15 cellular contexts compared by ENCODE assay signal in genomic region chr17:82029391-82029790, GRCh38. TPM values are rescaled to one million over a fixed set of nuclear protein-coding genes. Genes with fewer than 3 reads are reported as not detected.
A peak's percentile ranks its signal among the peaks of the same experiment; 100 is the strongest.
DNase-seq lines count a peak whose midpoint lies in the region; ATAC-seq lines count a peak whose summit lies in the region.
"Had no signal": no experiment of that assay in that cellular context is flagged by ENCODE, and none has a peak within 500 bp of the region (broad histone marks: within the 10 kb centered on the region; RNA-seq: fewer than 3 reads in every experiment).

No MANE protein-coding gene starts in this region.

- H3K36me3 ChIP-seq in CD8-positive, alpha-beta memory T cell (ENCODE audit: insufficient read depth, low read length), result no peaks in the 10 kb centered on the region
- H3K36me3 ChIP-seq: pancreas had no signal

- DNase-seq in T-helper 1 cell (no peak), Ammon's horn (ENCODE audit: low spot score) (no peak)
- DNase-seq in CD8-positive, alpha-beta memory T cell, result no peak
- no peak for DNase-seq in activated T-helper 2 cell treated with anti-CD3 and anti-CD28 coated beads, Interferon-gamma antibody, Interleukin-2, Interleukin-4, amounts not matched to agents 10 μg/mL and 5 μg/mL and 100 μg/mL, durations not matched to agents 14 hours and 24 hours and 36 hours (ENCODE audit: low spot score)
- DNase-seq in naive thymus-derived CD8-positive, alpha-beta T cell, result no peak
- no peak for DNase-seq in activated effector memory CD4-positive, alpha-beta T cell treated with anti-CD3 and anti-CD28 coated beads, Interleukin-2, amount 50 U/mL, for 16 hours
- DNase-seq: ACHN, KBM-7, NCI-H1436 treated with DMSO at 0.1 percent for 48 hours, NCI-H748 treated with DMSO at 0.1 percent for 48 hours had no signal

- no peaks in the 10 kb centered on the region for H3K9me3 Mint-ChIP-seq in T-helper 1 cell treated with Interleukin-12 subunit alpha and Interleukin-12 subunit beta and Interleukin-4 antibody, amounts not matched to agents 30 μg/mL and 1 μg/mL, for 36 hours
- no peaks in the 10 kb centered on the region for H3K9me3 Mint-ChIP-seq in CD8-positive, alpha-beta memory T cell
- no peaks in the 10 kb centered on the region for H3K9me3 Mint-ChIP-seq in activated T-helper 2 cell treated with anti-CD3 and anti-CD28 coated beads, Interferon-gamma antibody, Interleukin-2, Interleukin-4, amounts not matched to agents 10 μg/mL and 5 μg/mL and 100 μg/mL, durations not matched to agents 14 hours and 24 hours and 36 hours
- no peaks in the 10 kb centered on the region for H3K9me3 Mint-ChIP-seq in naive thymus-derived CD8-positive, alpha-beta T cell

- ATAC-seq in naive thymus-derived CD8-positive, alpha-beta T cell, result no peak
- ATAC-seq in HG02610 (IDR thresholded peaks at IDR 0.05; ENCODE audit: unreplicated experiment), result no peak

- no peaks in the 10 kb centered on the region for H3K27me3 ChIP-seq in CD8-positive, alpha-beta memory T cell (ENCODE audit: insufficient read depth, low read length, poor library complexity, severe bottlenecking)
- H3K27me3 ChIP-seq: dorsolateral prefrontal cortex, pancreas had no signal

- H3K4me3 ChIP-seq in CD8-positive, alpha-beta memory T cell (ENCODE audit: low read length), result no peak overlapping the region
- H3K4me3 ChIP-seq: lung, pancreas had no signal

- no peak overlapping the region for H3K27ac ChIP-seq in CD8-positive, alpha-beta memory T cell (ENCODE audit: low read depth, low read length)
- H3K27ac ChIP-seq: pancreas had no signal

- intact Hi-C loops in activated T-helper 2 cell treated with anti-CD3 and anti-CD28 coated beads, Interferon-gamma antibody, Interleukin-2, Interleukin-4, amounts not matched to agents 10 μg/mL and 5 μg/mL and 100 μg/mL, durations not matched to agents 14 hours and 24 hours and 36 hours (cut with micrococcal nuclease), result loop anchor here (10.0 kb wide), 1 partner anchor 205 kb away; no protein-coding TSS in a partner anchor

- no peaks in the 10 kb centered on the region for H3K9me3 ChIP-seq in CD8-positive, alpha-beta memory T cell (ENCODE audit: low read length)
- H3K9me3 ChIP-seq: pancreas had no signal

- peaks cover 1% of the 10 kb centered on the region for H3K4me1 Mint-ChIP-seq in T-helper 1 cell treated with Interleukin-12 subunit alpha and Interleukin-12 subunit beta and Interleukin-4 antibody, amounts not matched to agents 30 μg/mL and 1 μg/mL, for 36 hours (ENCODE audit: low read depth)
- peaks cover 0 to 14% (median 4%) of the 10 kb centered on the region in 3 donors for H3K4me1 Mint-ChIP-seq in CD8-positive, alpha-beta memory T cell
- H3K4me1 Mint-ChIP-seq in activated T-helper 2 cell treated with anti-CD3 and anti-CD28 coated beads, Interferon-gamma antibody, Interleukin-2, Interleukin-4, amounts not matched to agents 10 μg/mL and 5 μg/mL and 100 μg/mL, durations not matched to agents 14 hours and 24 hours and 36 hours (ENCODE audit: low read depth), result peaks cover 5% of the 10 kb centered on the region
- H3K4me1 Mint-ChIP-seq in naive thymus-derived CD8-positive, alpha-beta T cell, result peaks cover 9 to 13% (median 10%) of the 10 kb centered on the region in 4 donors

- peaks cover 3% of the 10 kb centered on the region for H3K36me3 Mint-ChIP-seq in T-helper 1 cell treated with Interleukin-12 subunit alpha and Interleukin-12 subunit beta and Interleukin-4 antibody, amounts not matched to agents 30 μg/mL and 1 μg/mL, for 36 hours (ENCODE audit: low read depth)
- H3K36me3 Mint-ChIP-seq in CD8-positive, alpha-beta memory T cell, result no peaks in the 10 kb centered on the region
- peaks cover 8% of the 10 kb centered on the region for H3K36me3 Mint-ChIP-seq in activated T-helper 2 cell treated with anti-CD3 and anti-CD28 coated beads, Interferon-gamma antibody, Interleukin-2, Interleukin-4, amounts not matched to agents 10 μg/mL and 5 μg/mL and 100 μg/mL, durations not matched to agents 14 hours and 24 hours and 36 hours (ENCODE audit: low read depth)
- H3K36me3 Mint-ChIP-seq in naive thymus-derived CD8-positive, alpha-beta T cell, result no peaks in the 10 kb centered on the region

- H3K27me3 Mint-ChIP-seq in T-helper 1 cell treated with Interleukin-12 subunit alpha and Interleukin-12 subunit beta and Interleukin-4 antibody, amounts not matched to agents 30 μg/mL and 1 μg/mL, for 36 hours (ENCODE audit: low read depth), result no peaks in the 10 kb centered on the region
- peaks cover 0 to 4% of the 10 kb centered on the region in 2 donors for H3K27me3 Mint-ChIP-seq in CD8-positive, alpha-beta memory T cell
- no peaks in the 10 kb centered on the region for H3K27me3 Mint-ChIP-seq in activated T-helper 2 cell treated with anti-CD3 and anti-CD28 coated beads, Interferon-gamma antibody, Interleukin-2, Interleukin-4, amounts not matched to agents 10 μg/mL and 5 μg/mL and 100 μg/mL, durations not matched to agents 14 hours and 24 hours and 36 hours (ENCODE audit: low read depth)
- H3K27me3 Mint-ChIP-seq in naive thymus-derived CD8-positive, alpha-beta T cell, result no peaks in the 10 kb centered on the region

- CTCF ChIA-PET in CD8-positive, alpha-beta memory T cell (lab: Charles Lee), result interaction anchor here (0.8 to 4.3 kb wide), 13 partner anchors 9 to 207 kb away, joined by 3 to 59 read pairs (median 5); partner anchors contain the start of genes CCDC57 and DCXR

- peak overlapping the region; percentile 61 for H3K4me3 Mint-ChIP-seq in T-helper 1 cell treated with Interleukin-12 subunit alpha and Interleukin-12 subunit beta and Interleukin-4 antibody, amounts not matched to agents 30 μg/mL and 1 μg/mL, for 36 hours
- peak overlapping the region in 5 of 7 donors; percentile 37 to 72 (median 62) for H3K4me3 Mint-ChIP-seq in CD8-positive, alpha-beta memory T cell
- peak overlapping the region; percentile 66 for H3K4me3 Mint-ChIP-seq in activated T-helper 2 cell treated with anti-CD3 and anti-CD28 coated beads, Interferon-gamma antibody, Interleukin-2, Interleukin-4, amounts not matched to agents 10 μg/mL and 5 μg/mL and 100 μg/mL, durations not matched to agents 14 hours and 24 hours and 36 hours (ENCODE audit: low read depth)
- H3K4me3 Mint-ChIP-seq in naive thymus-derived CD8-positive, alpha-beta T cell, result peak overlapping the region in 9 of 10 donors; percentile 10 to 77 (median 59)

- peaks cover 9% of the 10 kb centered on the region for H3K4me1 ChIP-seq in CD8-positive, alpha-beta memory T cell (ENCODE audit: insufficient read depth, low read length)

- POLR2A ChIA-PET in CD8-positive, alpha-beta memory T cell (lab: Charles Lee), result interaction anchor here (1.4 to 1.9 kb wide), 2 partner anchors 69 to 123 kb away, joined by 3 to 8 read pairs; partner anchors contain the start of gene FASN
- POLR2A ChIA-PET in naive thymus-derived CD8-positive, alpha-beta T cell (lab: Charles Lee), result interaction anchor here (1.2 kb wide), 1 partner anchor 125 kb away, joined by 3 read pairs; no protein-coding TSS in a partner anchor

- H3K27ac Mint-ChIP-seq in T-helper 1 cell treated with Interleukin-12 subunit alpha and Interleukin-12 subunit beta and Interleukin-4 antibody, amounts not matched to agents 30 μg/mL and 1 μg/mL, for 36 hours, result no peak overlapping the region
- H3K27ac Mint-ChIP-seq in CD8-positive, alpha-beta memory T cell, result no peak overlapping the region
- H3K27ac Mint-ChIP-seq in activated T-helper 2 cell treated with anti-CD3 and anti-CD28 coated beads, Interferon-gamma antibody, Interleukin-2, Interleukin-4, amounts not matched to agents 10 μg/mL and 5 μg/mL and 100 μg/mL, durations not matched to agents 14 hours and 24 hours and 36 hours, result no peak overlapping the region
- peak overlapping the region in 1 of 10 donors; percentile 36 for H3K27ac Mint-ChIP-seq in naive thymus-derived CD8-positive, alpha-beta T cell

RNA-seq across cellular contexts. Expression of gene RAC3, which starts 2.1 kb away (rescaled TPM):
- 1 to 10 TPM; 4.2 to 4.5 TPM for total RNA-seq in CD8-positive, alpha-beta memory T cell
- not detected for polyA plus RNA-seq in CD8-positive, alpha-beta memory T cell
- 15.4 and 18.4 TPM in 2 replicates for total RNA-seq in activated T-helper 2 cell treated with anti-CD3 and anti-CD28 coated beads, Interferon-gamma antibody, Interleukin-2, Interleukin-4, amounts not matched to agents 10 μg/mL and 5 μg/mL and 100 μg/mL, durations not matched to agents 14 hours and 24 hours and 36 hours
- total RNA-seq in naive thymus-derived CD8-positive, alpha-beta T cell, result 1 to 10 TPM; 1.4 to 1.5 TPM
- not detected for polyA plus RNA-seq in naive thymus-derived CD8-positive, alpha-beta T cell

RNA-seq across cellular contexts. Expression of gene LRRC45, which starts 6.3 kb away (rescaled TPM):
- total RNA-seq in CD8-positive, alpha-beta memory T cell, result 10 to 100 TPM; 26.8 to 27.6 TPM
- 10.1 TPM for polyA plus RNA-seq in CD8-positive, alpha-beta memory T cell
- 32.3 and 33.4 TPM in 2 replicates for total RNA-seq in activated T-helper 2 cell treated with anti-CD3 and anti-CD28 coated beads, Interferon-gamma antibody, Interleukin-2, Interleukin-4, amounts not matched to agents 10 μg/mL and 5 μg/mL and 100 μg/mL, durations not matched to agents 14 hours and 24 hours and 36 hours
- total RNA-seq in naive thymus-derived CD8-positive, alpha-beta T cell, result 10 to 100 TPM; 11.4 to 12.5 TPM
- polyA plus RNA-seq in naive thymus-derived CD8-positive, alpha-beta T cell, result 1 to 10 TPM; 2.7 to 6.0 (median 4.2) TPM

RNA-seq across cellular contexts. Expression of gene CENPX, which starts 6.7 kb away (rescaled TPM):
- total RNA-seq in CD8-positive, alpha-beta memory T cell, result 100 to 1,000 TPM; 143 to 158 TPM
- 56.7 TPM for polyA plus RNA-seq in CD8-positive, alpha-beta memory T cell
- 88.3 and 91.9 TPM in 2 replicates for total RNA-seq in activated T-helper 2 cell treated with anti-CD3 and anti-CD28 coated beads, Interferon-gamma antibody, Interleukin-2, Interleukin-4, amounts not matched to agents 10 μg/mL and 5 μg/mL and 100 μg/mL, durations not matched to agents 14 hours and 24 hours and 36 hours
- 10 to 100 TPM; 33.6 to 37.6 TPM for total RNA-seq in naive thymus-derived CD8-positive, alpha-beta T cell
- 10 to 100 TPM; 42.7 to 63.0 (median 50.7) TPM for polyA plus RNA-seq in naive thymus-derived CD8-positive, alpha-beta T cell

RNA-seq across cellular contexts. Expression of gene DCXR, which starts 8.1 kb away (rescaled TPM):
- 100 to 1,000 TPM; 117 to 127 TPM for total RNA-seq in CD8-positive, alpha-beta memory T cell
- 108 TPM for polyA plus RNA-seq in CD8-positive, alpha-beta memory T cell
- 138 and 145 TPM in 2 replicates for total RNA-seq in activated T-helper 2 cell treated with anti-CD3 and anti-CD28 coated beads, Interferon-gamma antibody, Interleukin-2, Interleukin-4, amounts not matched to agents 10 μg/mL and 5 μg/mL and 100 μg/mL, durations not matched to agents 14 hours and 24 hours and 36 hours
- total RNA-seq in naive thymus-derived CD8-positive, alpha-beta T cell, result 10 to 100 TPM; 72.5 to 81.0 TPM
- 100 to 1,000 TPM; 113 to 185 (median 127) TPM for polyA plus RNA-seq in naive thymus-derived CD8-positive, alpha-beta T cell

RNA-seq across cellular contexts. Expression of gene RFNG, which starts 22.2 kb away (rescaled TPM):
- 10 to 100 TPM; 18.1 to 19.4 TPM for total RNA-seq in CD8-positive, alpha-beta memory T cell
- 7.3 TPM for polyA plus RNA-seq in CD8-positive, alpha-beta memory T cell
- total RNA-seq in activated T-helper 2 cell treated with anti-CD3 and anti-CD28 coated beads, Interferon-gamma antibody, Interleukin-2, Interleukin-4, amounts not matched to agents 10 μg/mL and 5 μg/mL and 100 μg/mL, durations not matched to agents 14 hours and 24 hours and 36 hours, result 21.8 and 21.9 TPM in 2 replicates
- total RNA-seq in naive thymus-derived CD8-positive, alpha-beta T cell, result 10 to 100 TPM; 38.5 to 42.1 TPM
- polyA plus RNA-seq in naive thymus-derived CD8-positive, alpha-beta T cell, result 1 to 10 TPM; 2.2 to 8.5 (median 4.8) TPM
